8 cellular contexts compared by ENCODE assay signal in genomic region chr20:53940883-53941546, GRCh38.
DNase-seq lines count a peak whose midpoint lies in the region; ATAC-seq and TF ChIP-seq lines count a peak whose summit lies in the region.

No MANE protein-coding gene starts in this region.

- no peak for ATAC-seq in HG03565 (IDR thresholded peaks at IDR 0.05; ENCODE audit: unreplicated experiment)

- H3K4me3 ChIP-seq in AG10803 (ENCODE audit: low read length) (peak overlapping the region; percentile 9), Karpas-422 (ENCODE audit: low read length) (no peak overlapping the region), colonic mucosa (no peak overlapping the region)

- H3K27me3 ChIP-seq in Karpas-422 (ENCODE audit: low read length) = no peaks in the 10 kb centered on the region
- H3K27me3 ChIP-seq in colonic mucosa = no peaks in the 10 kb centered on the region

- H3K4me1 ChIP-seq in Karpas-422 (ENCODE audit: low read length) (peaks cover 11% of the 10 kb centered on the region; the same call in 1 of the 2 replicates), colonic mucosa (peaks cover 16% of the 10 kb centered on the region)

- H3K9ac ChIP-seq in Karpas-422 (ENCODE audit: low read length) (no peak overlapping the region), colonic mucosa (ENCODE audit: low read depth in 2 of 2, low read length in 2 of 2) (peak overlapping the region in 1 of 2 donors; percentile 62)

- no peaks in the 10 kb centered on the region for H3K36me3 ChIP-seq in Karpas-422 (ENCODE audit: insufficient read depth, low read length)
- H3K36me3 ChIP-seq in colonic mucosa = no peaks in the 10 kb centered on the region

- H3K9me2 ChIP-seq in Karpas-422 (replicated peaks; ENCODE audit: insufficient read depth, low read length) = no peaks in the 10 kb centered on the region

- H3K4me2 ChIP-seq in Karpas-422 (ENCODE audit: low read depth, low read length, poor library complexity, severe bottlenecking) = peak overlapping the region; percentile 28

- intact Hi-C loops in colonic mucosa (cut with DNase I) = loop anchor here (5.0 kb wide), 2 partner anchors 116 to 364 kb away; no protein-coding TSS in a partner anchor

- H2AFZ ChIP-seq in Karpas-422 (ENCODE audit: low read length) = peak overlapping the region; percentile 10; the same call in 1 of the 2 replicates

- no peaks in the 10 kb centered on the region for H3K79me2 ChIP-seq in Karpas-422 (ENCODE audit: low read length)

- H3K9me3 ChIP-seq in Karpas-422 (ENCODE audit: low read length) (no peaks in the 10 kb centered on the region), colonic mucosa (no peaks in the 10 kb centered on the region)

- H3K27ac ChIP-seq in Karpas-422 (ENCODE audit: low read length) = no peak overlapping the region
- peak overlapping the region; percentile 73 for H3K27ac ChIP-seq in colonic mucosa

- DNase-seq in AG10803 (ENCODE audit: low read depth) (peak; percentile 94), Karpas-422 (no peak), colonic mucosa (no peak), midbrain (lab: John Stamatoyannopoulos, UW) (peak; percentile 44), NCI-H69 (lab: John Stamatoyannopoulos, UW) (no peak), NCI-H2196 treated with DMSO at 0.1 percent for 48 hours (lab: John Stamatoyannopoulos, UW; ENCODE audit: unreplicated experiment) (no peak)
- DNase-seq in activated CD4-positive, CD25-positive, alpha-beta regulatory T cell treated with anti-CD3 and anti-CD28 coated beads, Interleukin-2, amount 50 U/mL, for 72 hours = no peak

- TF ChIP-seq CTCF in AG10803 (conservative IDR thresholded peaks at IDR 0.05; ENCODE audit: low read length) (no peak), colonic mucosa (IDR thresholded peaks at IDR 0.05) (no peak)

- no peaks in the 10 kb centered on the region for H4K20me1 ChIP-seq in Karpas-422 (ENCODE audit: insufficient read depth, low read depth, low read length)

Comparison
In these comparisons a context has a peak if more than half of its experiments do, and no peak if none do; other contexts are left out.
1. DNase-seq: peak in AG10803 (single experiment) and midbrain (single experiment); none in Karpas-422 (single experiment), colonic mucosa (single experiment), activated CD4-positive, CD25-positive, alpha-beta regulatory T cell treated with anti-CD3 and anti-CD28 coated beads, Interleukin-2, amount 50 U/mL, for 72 hours (single experiment), NCI-H69 (single experiment) and NCI-H2196 treated with DMSO at 0.1 percent for 48 hours (single experiment).